9 cellular contexts compared by ENCODE assay signal in genomic region chr4:120922390-120923200, GRCh38. TPM values are rescaled to one million over a fixed set of nuclear protein-coding genes. Genes with fewer than 3 reads are reported as not detected.
DNase-seq lines count a peak whose midpoint lies in the region; ATAC-seq and TF ChIP-seq lines count a peak whose summit lies in the region.
"Had no signal": no experiment of that assay in that cellular context is flagged by ENCODE, and none has a peak within 500 bp of the region (broad histone marks: within the 10 kb centered on the region; RNA-seq: fewer than 3 reads in every experiment).

PRDM5 (minus strand) TSS chr4:120922726; CDS start chr4:120922608, 118 bp downstream.

- CTCF ChIA-PET in GM10248 (lab: Yijun Ruan, JAX) = interaction anchor here (1.4 kb wide), 1 partner anchor 28 kb away, joined by 3 read pairs; no protein-coding TSS in a partner anchor
- CTCF ChIA-PET in activated naive CD4-positive, alpha-beta T cell treated with anti-CD3 and anti-CD28 coated beads, Interleukin-2, amount 10 ng/mL, durations not matched to agents 7 days and 5 days (lab: Charles Lee) = interaction anchor here (1.2 kb wide), 1 partner anchor 78 kb away, joined by 3 read pairs; no protein-coding TSS in a partner anchor

- peak within 1 kb of the TSS; percentile 75 for H3K4me3 Mint-ChIP-seq in activated naive CD4-positive, alpha-beta T cell treated with anti-CD3 and anti-CD28 coated beads, Interleukin-2, amount 10 ng/mL, durations not matched to agents 7 days and 5 days
- peak within 1 kb of the TSS; percentile 85 for H3K4me3 Mint-ChIP-seq in natural killer cell

- peaks cover 12% of the 10 kb centered on the region for H3K4me1 Mint-ChIP-seq in activated naive CD4-positive, alpha-beta T cell treated with anti-CD3 and anti-CD28 coated beads, Interleukin-2, amount 10 ng/mL, durations not matched to agents 7 days and 5 days
- peaks cover 7 to 8% of the 10 kb centered on the region in 2 donors for H3K4me1 Mint-ChIP-seq in natural killer cell

- H3K27me3 ChIP-seq in tibial nerve = no peaks in the 10 kb centered on the region

- peak within 1 kb of the TSS; percentile 63 for H3K27ac Mint-ChIP-seq in activated naive CD4-positive, alpha-beta T cell treated with anti-CD3 and anti-CD28 coated beads, Interleukin-2, amount 10 ng/mL, durations not matched to agents 7 days and 5 days
- no peak within 1 kb of the TSS for H3K27ac Mint-ChIP-seq in natural killer cell

- H3K9me3 ChIP-seq in tibial nerve = no peaks in the 10 kb centered on the region

- no peaks in the 10 kb centered on the region for H3K36me3 Mint-ChIP-seq in activated naive CD4-positive, alpha-beta T cell treated with anti-CD3 and anti-CD28 coated beads, Interleukin-2, amount 10 ng/mL, durations not matched to agents 7 days and 5 days
- peaks cover 7% of the 10 kb centered on the region for H3K36me3 Mint-ChIP-seq in natural killer cell

- TF ChIP-seq EP300 in tibial nerve (IDR thresholded peaks at IDR 0.05) = no peak

- peak within 1 kb of the TSS; percentile 60 to 85 (median 74) for H3K4me3 ChIP-seq in tibial nerve

- H3K27me3 Mint-ChIP-seq in activated naive CD4-positive, alpha-beta T cell treated with anti-CD3 and anti-CD28 coated beads, Interleukin-2, amount 10 ng/mL, durations not matched to agents 7 days and 5 days = peaks cover 37% of the 10 kb centered on the region
- H3K27me3 Mint-ChIP-seq in natural killer cell (ENCODE audit: low read depth in 2 of 2) = peaks cover 25 to 45% of the 10 kb centered on the region in 2 donors

- peak; percentile 28 for DNase-seq in GM10248 (ENCODE audit: extremely low spot score)
- peak; percentile 38 for DNase-seq in NCI-H69 (lab: John Stamatoyannopoulos, UW)
- peak; percentile 42 for DNase-seq in activated naive CD4-positive, alpha-beta T cell treated with anti-CD3 and anti-CD28 coated beads, Interleukin-2, amount 10 ng/mL, durations not matched to agents 7 days and 5 days
- peak; percentile 38 for DNase-seq in foreskin melanocyte
- DNase-seq in natural killer cell = no peak
- peak; percentile 16 to 20 for DNase-seq in tibial nerve (ENCODE audit: low spot score in 2 of 2)
- no peak for DNase-seq in NCI-H2081 treated with DMSO at 0.1 percent for 48 hours (lab: John Stamatoyannopoulos, UW)

- TF ChIP-seq POLR2A in tibial nerve (IDR thresholded peaks at IDR 0.05) = no peak

- H3K36me3 ChIP-seq in tibial nerve = no peaks in the 10 kb centered on the region

- TF ChIP-seq CTCF in GM10248 (IDR thresholded peaks at IDR 0.05; ENCODE audit: control extremely low read depth, extremely low read depth, low read depth, missing control alignments) = no peak
- TF ChIP-seq CTCF in natural killer cell (IDR thresholded peaks at IDR 0.05) = no peak
- peak in 2 of 5 experiments; percentile 9 to 45 for TF ChIP-seq CTCF in tibial nerve (IDR thresholded peaks at IDR 0.05)

- H3K27ac ChIP-seq in tibial nerve = peak within 1 kb of the TSS; percentile 81 to 96 (median 88)
- H3K27ac ChIP-seq: VCaP had no signal

- 1% methylated on average over 12 to 45 of the region's 85 CpGs for WGBS in tibial nerve, 2 donors

- POLR2A ChIA-PET in GM10248 (lab: Yijun Ruan, JAX) = no interaction called here

- H3K4me1 ChIP-seq in tibial nerve = peaks cover 0 to 35% (median 4%) of the 10 kb centered on the region in 4 donors

- intact Hi-C loops in natural killer cell (cut with micrococcal nuclease) = no loop called here

- no peaks in the 10 kb centered on the region for H3K9me3 Mint-ChIP-seq in activated naive CD4-positive, alpha-beta T cell treated with anti-CD3 and anti-CD28 coated beads, Interleukin-2, amount 10 ng/mL, durations not matched to agents 7 days and 5 days
- H3K9me3 Mint-ChIP-seq in natural killer cell = no peaks in the 10 kb centered on the region

- ATAC-seq in natural killer cell (peak in 2 of 3 donors; percentile 22 to 35), GM18861 (IDR thresholded peaks at IDR 0.05; ENCODE audit: unreplicated experiment) (no peak)

RNA-seq across cellular contexts. Expression of gene PRDM5, which starts in this region (rescaled TPM):
- total RNA-seq in natural killer cell (not detected), tibial nerve (10 to 100 TPM; 18.9 to 46.3 (median 31.1) TPM)

Comparison
In these comparisons a context has a peak if more than half of its experiments do, and no peak if none do; other contexts are left out.
1. RNA of gene PRDM5 (total RNA-seq): 18.9 to 46.3 TPM in tibial nerve; not detected in natural killer cell; every median in the first group is over 10 times any median in the second.
2. Peak in ATAC-seq in natural killer cell; RNA of the gene not detected or under 1 TPM.
3. DNase-seq: peak in GM10248 (single experiment), NCI-H69 (single experiment), activated naive CD4-positive, alpha-beta T cell treated with anti-CD3 and anti-CD28 coated beads, Interleukin-2, amount 10 ng/mL, durations not matched to agents 7 days and 5 days (single experiment), foreskin melanocyte (single experiment) and tibial nerve (2 of 2); none in natural killer cell (single experiment) and NCI-H2081 treated with DMSO at 0.1 percent for 48 hours (single experiment).